ENCODE assay signal across 8 cellular contexts in genomic region chr6:87407531-87407895, GRCh38. TPM values are rescaled to one million over a fixed set of nuclear protein-coding genes. Genes with fewer than 3 reads are reported as not detected.
DNase-seq lines count a peak whose midpoint lies in the region; ATAC-seq and TF ChIP-seq lines count a peak whose summit lies in the region.

No MANE protein-coding gene starts in this region.

- no peak for TF ChIP-seq POLR2A in lower leg skin (IDR thresholded peaks at IDR 0.05)

- no peaks in the 10 kb centered on the region for H3K27me3 ChIP-seq in Panc1 (ENCODE audit: control insufficient read depth, insufficient read depth, low read length)
- H3K27me3 ChIP-seq in thymus (ENCODE audit: control insufficient read depth, insufficient read depth), result peaks cover 3% of the 10 kb centered on the region

- no peaks in the 10 kb centered on the region for H3K36me3 ChIP-seq in Panc1 (ENCODE audit: control insufficient read depth, insufficient read depth, low read length)
- H3K36me3 ChIP-seq in thymus (ENCODE audit: control insufficient read depth, insufficient read depth), result no peaks in the 10 kb centered on the region

- BruUV-seq in Panc1 (replicated peaks; lab: Mats Ljungman, UMichigan), result no TSS peak

- H3K4me3 ChIP-seq in Panc1 (ENCODE audit: low read depth in 2 of 2, low read length in 2 of 2), result peak overlapping the region; percentile 89 to 95
- peak overlapping the region; percentile 89 for H3K4me3 ChIP-seq in lower leg skin (ENCODE audit: low read depth, poor library complexity, severe bottlenecking)
- peak overlapping the region; percentile 50 for H3K4me3 ChIP-seq in thymus (ENCODE audit: low read length)

- H3K4me1 ChIP-seq in Panc1 (ENCODE audit: control insufficient read depth, insufficient read depth, low read length) (peaks cover 7% of the 10 kb centered on the region; the same call in 1 of the 2 replicates), thymus (ENCODE audit: control insufficient read depth, insufficient read depth, low read length) (peaks cover 2% of the 10 kb centered on the region)

- POLR2A ChIA-PET in Panc1 (lab: Charles Lee), result no interaction called here

- TF ChIP-seq CTCF in Panc1 (IDR thresholded peaks at IDR 0.05) (no peak), lower leg skin (IDR thresholded peaks at IDR 0.05) (no peak)

- H3K27ac ChIP-seq in Panc1 (ENCODE audit: low read length), result peak overlapping the region; percentile 72
- H3K27ac ChIP-seq in cingulate gyrus (ENCODE audit: low read depth, low read length), result peak overlapping the region; percentile 41
- H3K27ac ChIP-seq in thymus (ENCODE audit: low read depth), result no peak overlapping the region

- ATAC-seq in GM18858 (IDR thresholded peaks at IDR 0.05; ENCODE audit: unreplicated experiment) (peak; percentile 10), HG03159 (IDR thresholded peaks at IDR 0.05; ENCODE audit: unreplicated experiment) (peak; percentile 7), Panc1 (peak; percentile 72)

- intact Hi-C loops in Panc1 (cut with micrococcal nuclease; ENCODE audit: unreplicated experiment), result loop anchor here (5.0 kb wide), 1 partner anchor 65 kb away; the partner anchor contains the start of gene SLC35A1
- intact Hi-C loops in lower leg skin (cut with DNase I; ENCODE audit: low total_unique reads), result no loop called here

- CTCF ChIA-PET in Panc1 (lab: Charles Lee), result no interaction called here

- DNase-seq in AML-193 (lab: John Stamatoyannopoulos, UW) (peak; percentile 42 to 55), Panc1 (ENCODE audit: low read depth, low spot score) (peak; percentile 25), lower leg skin (ENCODE audit: low spot score in 2 of 2) (peak in 1 of 2 donors; percentile 17), MV-4-11 (lab: John Stamatoyannopoulos, UW) (no peak)

- H3K9me3 ChIP-seq in Panc1 (ENCODE audit: control insufficient read depth, insufficient read depth, low read depth, low read length) (no peaks in the 10 kb centered on the region), thymus (ENCODE audit: control insufficient read depth) (no peaks in the 10 kb centered on the region)

- in situ Hi-C loops in Panc1 (cut with HindIII; ENCODE audit: low pct_unique_long_range_greater_than_20kb, low sequenced_read_pairs), result no loop called here

- 0% methylated on average over 10 of the region's 10 CpGs for WGBS in lower leg skin, 2 donors
- 1% methylated on average over 10 of the region's 10 CpGs for WGBS in thymus

RNA-seq across cellular contexts. Expression of gene CFAP206, which starts 0.3 kb away (rescaled TPM):
- total RNA-seq in Panc1 (2021; ENCODE audit: unreplicated experiment) (2.4 TPM), lower leg skin (under 1 TPM in 2 of 4 donors, not detected in 2; 0.25 to 0.59 TPM)
- 1.4 TPM for polyA plus RNA-seq in Panc1 (2012; ENCODE audit: insufficient read length)
- polyA plus RNA-seq in thymus, result 0.43 TPM

Comparison
In these comparisons a context has a peak if more than half of its experiments do, and no peak if none do; other contexts are left out.
1. ATAC-seq: peak in every context shown above with its lines; median percentile 72 in Panc1; 10 in GM18858; 7 in HG03159.